ENCODE assay signal across 8 cellular contexts in genomic region chr19:40609561-40610395, GRCh38. TPM values are rescaled to one million over a fixed set of nuclear protein-coding genes. Genes with fewer than 3 reads are reported as not detected.
A peak's percentile ranks its signal among the peaks of the same experiment; 100 is the strongest.
DNase-seq lines count a peak whose midpoint lies in the region; ATAC-seq, FAIRE-seq and TF ChIP-seq lines count a peak whose summit lies in the region.

No MANE protein-coding gene starts in this region.

- no peaks in the 10 kb centered on the region for H3K9me3 ChIP-seq in HepG2 (ENCODE audit: low read length)

- H3K4me3 ChIP-seq in NB4 (ENCODE audit: low read depth, low read length) (no peak overlapping the region), HepG2 (replicated peaks in 1 of 3; ENCODE audit: insufficient read depth in 1 of 3, low read depth in 2 of 3, low read length in 3 of 3) (peak overlapping the region; percentile 45 to 73 (median 50))

- H3K4me1 ChIP-seq in HepG2 (ENCODE audit: insufficient read depth, low read length), result peaks cover 70% of the 10 kb centered on the region

- peak; percentile 45 for ATAC-seq in GM21737 (IDR thresholded peaks at IDR 0.05; ENCODE audit: unreplicated experiment)
- peak; percentile 54 for ATAC-seq in activated CD4-positive, alpha-beta T cell treated with anti-CD3 and anti-CD28 coated beads for 36 hours
- peak; percentile 13 for ATAC-seq in HepG2

- no peak overlapping the region for H2AFZ ChIP-seq in HepG2 (ENCODE audit: low read length)

- H3K27me3 Mint-ChIP-seq in activated CD4-positive, alpha-beta T cell treated with anti-CD3 and anti-CD28 coated beads for 36 hours, result no peaks in the 10 kb centered on the region

- H3K27me3 ChIP-seq in HepG2 (ENCODE audit: control insufficient read depth in 1 of 2, insufficient read depth in 2 of 2, low read length in 2 of 2), result peaks cover 2 to 87% of the 10 kb centered on the region in 2 experiments

- H3K27ac Mint-ChIP-seq in activated CD4-positive, alpha-beta T cell treated with anti-CD3 and anti-CD28 coated beads for 36 hours, result peak overlapping the region; percentile 97

- in situ Hi-C loops in HepG2 (cut with HindIII; ENCODE audit: extremely low pct_ligation_motif_present, low pct_unique_long_range_greater_than_20kb), result no loop called here

- no peak for FAIRE-seq in HepG2 (lab: Jason Lieb, UNC)

- DNase-seq in DMS53 treated with DMSO at 0.1 percent for 48 hours (lab: John Stamatoyannopoulos, UW; ENCODE audit: unreplicated experiment) (peak; percentile 83), NB4 (ENCODE audit: low read depth) (peak; percentile 77), HepG2 (ENCODE audit: low spot score) (peak; percentile 44), NCI-H2227 treated with DMSO at 0.1 percent for 48 hours (lab: John Stamatoyannopoulos, UW) (no peak)
- peak; percentile 97 for DNase-seq in activated CD4-positive, alpha-beta T cell treated with anti-CD3 and anti-CD28 coated beads for 36 hours
- peak; percentile 71 to 91 (median 72) for DNase-seq in stimulated activated CD4-positive, alpha-beta T cell treated with anti-CD3 and anti-CD28 coated beads, TNF-alpha, amount 100 ng/mL, for 1 hour (ENCODE audit: low read depth in 3 of 3, low spot score in 1 of 3)

- POLR2A ChIA-PET in activated CD4-positive, alpha-beta T cell treated with anti-CD3 and anti-CD28 coated beads for 36 hours (lab: Charles Lee), result no interaction called here
- POLR2A ChIA-PET in HepG2 (lab: Yijun Ruan, JAX), result interaction anchor here (0.6 to 1.0 kb wide), 2 partner anchors 39 to 177 kb away, joined by 3 read pairs; no protein-coding TSS in a partner anchor

- H4K20me1 ChIP-seq in HepG2 (ENCODE audit: insufficient read depth, low read length), result no peaks in the 10 kb centered on the region

- TF ChIP-seq RAD21 in HepG2 (CRISPR knock-in tag; IDR thresholded peaks at IDR 0.05), result no peak

- H3K9ac ChIP-seq in HepG2 (ENCODE audit: insufficient read depth, low read depth, low read length), result peak overlapping the region; percentile 40; the same call in 1 of the 2 replicates

- TF ChIP-seq POLR2A in NB4 (IDR thresholded peaks at IDR 0.05; ENCODE audit: extremely low read depth, insufficient read length), result no peak
- no peak for TF ChIP-seq POLR2A in HepG2 (IDR thresholded peaks at IDR 0.05; ENCODE audit: insufficient read depth in 1 of 2, low read depth in 2 of 2, low read length in 2 of 2)

- TF ChIP-seq EP300 in HepG2 (IDR thresholded peaks at IDR 0.05; ENCODE audit: low read depth in 2 of 2, low read length in 2 of 2) (no peak), HepG2 (CRISPR knock-in tag; IDR thresholded peaks at IDR 0.05; ENCODE audit: borderline replicate concordance) (no peak)

- WGBS in HepG2 (ENCODE audit: low lambda C conversion rate), result 2% methylated on average over 14 of the region's 50 CpGs

- H3K4me3 Mint-ChIP-seq in activated CD4-positive, alpha-beta T cell treated with anti-CD3 and anti-CD28 coated beads for 36 hours, result peak overlapping the region; percentile 69

- TF ChIP-seq CTCF in NB4 (IDR thresholded peaks at IDR 0.05; ENCODE audit: low read depth, low read length) (no peak), HepG2 (CRISPR knock-in tag; IDR thresholded peaks at IDR 0.05) (no peak)

- intact Hi-C loops in activated CD4-positive, alpha-beta T cell treated with anti-CD3 and anti-CD28 coated beads for 36 hours (cut with DNase I, micrococcal nuclease), result loop anchor here (1.0 to 10.0 kb wide), 5 partner anchors 142 to 1205 kb away; partner anchors contain the start of genes BLVRB (in 1 of the 2), FBL (in 1 of the 2), HNRNPUL1 (in 1 of the 2) and SERTAD3 (in 1 of the 2)
- intact Hi-C loops in HepG2 (cut with micrococcal nuclease; ENCODE audit: unreplicated experiment), result no loop called here

- H3K9me3 Mint-ChIP-seq in activated CD4-positive, alpha-beta T cell treated with anti-CD3 and anti-CD28 coated beads for 36 hours (ENCODE audit: low read depth), result no peaks in the 10 kb centered on the region

- H3K4me1 Mint-ChIP-seq in activated CD4-positive, alpha-beta T cell treated with anti-CD3 and anti-CD28 coated beads for 36 hours, result peaks cover 63% of the 10 kb centered on the region

- no peaks in the 10 kb centered on the region for H3K36me3 ChIP-seq in HepG2 (replicated peaks in 1 of 2; ENCODE audit: control insufficient read depth in 1 of 2, insufficient read depth in 2 of 2, low read length in 2 of 2)

- H3K27ac ChIP-seq in cingulate gyrus (ENCODE audit: low read depth, low read length) (peak overlapping the region; percentile 29), HepG2 (ENCODE audit: extremely low read length, insufficient read depth, low read length) (no peak overlapping the region)

- peak overlapping the region; percentile 75 for H3K4me2 ChIP-seq in HepG2 (ENCODE audit: low read depth, low read length)

- peaks cover 12% of the 10 kb centered on the region for H3K36me3 Mint-ChIP-seq in activated CD4-positive, alpha-beta T cell treated with anti-CD3 and anti-CD28 coated beads for 36 hours (ENCODE audit: low read depth)

- no peaks in the 10 kb centered on the region for H3K79me2 ChIP-seq in HepG2 (ENCODE audit: insufficient read depth, low read length)

- CTCF ChIA-PET in activated CD4-positive, alpha-beta T cell treated with anti-CD3 and anti-CD28 coated beads for 36 hours (lab: Charles Lee), result interaction anchor here (0.8 to 1.6 kb wide), 4 partner anchors 9 to 145 kb away, joined by 3 to 14 read pairs (median 4); partner anchors contain the start of gene LTBP4
- CTCF ChIA-PET in HepG2 (lab: Yijun Ruan, JAX; ENCODE audit: low intra/inter-chr PET ratio, low total read pairs), result no interaction called here

- BruUV-seq in HepG2 (replicated peaks; lab: Mats Ljungman, UMichigan), result no TSS peak

TF ChIP-seq in HepG2, 621 proteins besides CTCF, POLR2A, EP300 and RAD21 (continues in another document):
- no peak for TF ChIP-seq ZNF136 (CRISPR knock-in tag; IDR thresholded peaks at IDR 0.05; ENCODE audit: low read depth)

RNA-seq across cellular contexts. Expression of gene LTBP4, which starts 8.6 kb away (rescaled TPM):
- 100 to 1,000 TPM; 142 to 145 TPM for total RNA-seq in activated CD4-positive, alpha-beta T cell treated with anti-CD3 and anti-CD28 coated beads for 36 hours
- 0.45 and 0.86 TPM in 2 replicates for total RNA-seq in HepG2 (2016; rRNA removed; fragmentation: Illumina TruSeq; extraction: Trizol)
- 0.97 and 1.7 TPM in 2 replicates for total RNA-seq in HepG2 (2016; cell fraction: cytosol; rRNA removed; fragmentation: Illumina TruSeq; extraction: Trizol; ENCODE audit: low read depth)
- 0.65 and 0.95 TPM in 2 replicates for total RNA-seq in HepG2 (2016; cell fraction: insoluble cytoplasmic fraction; rRNA removed; fragmentation: Illumina TruSeq; extraction: Trizol)
- total RNA-seq in HepG2 (2016; cell fraction: membrane; rRNA removed; fragmentation: Illumina TruSeq; extraction: Trizol), result 0.37 and 1.2 TPM in 2 replicates
- total RNA-seq in HepG2 (2016; cell fraction: nucleus; rRNA removed; fragmentation: Illumina TruSeq; extraction: Trizol), result 0.81 and 1.2 TPM in 2 replicates
- 2.2 and 2.3 TPM in 2 replicates for polyA plus RNA-seq in HepG2 (2011; rRNA removed)
- 0.73 and 1.1 TPM in 2 replicates for polyA plus RNA-seq in HepG2 (2011; cell fraction: cytosol; rRNA removed)
- 13.9 and 21.0 TPM in 2 replicates for polyA plus RNA-seq in HepG2 (2011; cell fraction: nucleus; rRNA removed)
- 3.8 and 4.0 TPM in 2 replicates for polyA plus RNA-seq in HepG2 (2012)
- polyA plus RNA-seq in HepG2 (2016; cell fraction: cytosol; fragmentation: Illumina TruSeq; extraction: Trizol; ENCODE audit: low read depth), result 0.32 TPM in 2 replicates
- 0.66 and 0.89 TPM in 2 replicates for polyA plus RNA-seq in HepG2 (2016; cell fraction: insoluble cytoplasmic fraction; fragmentation: Illumina TruSeq; extraction: Trizol; ENCODE audit: low read depth)
- polyA plus RNA-seq in HepG2 (2016; cell fraction: membrane; fragmentation: Illumina TruSeq; extraction: Trizol; ENCODE audit: low read depth), result 0.61 and 0.92 TPM in 2 replicates
- 3.8 and 5.0 TPM in 2 replicates for polyA plus RNA-seq in HepG2 (2016; cell fraction: nucleus; fragmentation: Illumina TruSeq; extraction: Trizol; ENCODE audit: insufficient read depth, low read depth)
- polyA minus RNA-seq in HepG2 (2011; rRNA and poly(A)+ RNA removed; ENCODE audit: low replicate concordance), result 2.3 and 20.6 TPM in 2 replicates
- polyA minus RNA-seq in HepG2 (2011; cell fraction: cytosol; rRNA and poly(A)+ RNA removed), result 1.2 and 2.7 TPM in 2 replicates
- 2.4 and 2.6 TPM in 2 replicates for polyA minus RNA-seq in HepG2 (2011; cell fraction: nucleus; rRNA and poly(A)+ RNA removed)

RNA-seq across cellular contexts. Expression of gene SHKBP1, which starts 33.1 kb away (rescaled TPM):
- 100 to 1,000 TPM; 100 to 155 TPM for total RNA-seq in activated CD4-positive, alpha-beta T cell treated with anti-CD3 and anti-CD28 coated beads for 36 hours
- 13.8 and 16.2 TPM in 2 replicates for total RNA-seq in HepG2 (2016; rRNA removed; fragmentation: Illumina TruSeq; extraction: Trizol)
- total RNA-seq in HepG2 (2016; cell fraction: cytosol; rRNA removed; fragmentation: Illumina TruSeq; extraction: Trizol; ENCODE audit: low read depth), result 5.3 and 5.6 TPM in 2 replicates
- 13.0 and 17.7 TPM in 2 replicates for total RNA-seq in HepG2 (2016; cell fraction: insoluble cytoplasmic fraction; rRNA removed; fragmentation: Illumina TruSeq; extraction: Trizol)
- total RNA-seq in HepG2 (2016; cell fraction: membrane; rRNA removed; fragmentation: Illumina TruSeq; extraction: Trizol), result 7.8 and 10.7 TPM in 2 replicates
- total RNA-seq in HepG2 (2016; cell fraction: nucleus; rRNA removed; fragmentation: Illumina TruSeq; extraction: Trizol), result 13.0 and 13.3 TPM in 2 replicates
- polyA plus RNA-seq in HepG2 (2011; rRNA removed), result 17.4 and 20.6 TPM in 2 replicates
- polyA plus RNA-seq in HepG2 (2011; cell fraction: cytosol; rRNA removed), result 13.3 and 18.5 TPM in 2 replicates
- 67.9 and 84.5 TPM in 2 replicates for polyA plus RNA-seq in HepG2 (2011; cell fraction: nucleus; rRNA removed)
- polyA plus RNA-seq in HepG2 (2012), result 15.6 and 36.6 TPM in 2 replicates
- 7.9 and 8.8 TPM in 2 replicates for polyA plus RNA-seq in HepG2 (2016; cell fraction: cytosol; fragmentation: Illumina TruSeq; extraction: Trizol; ENCODE audit: low read depth)
- 20.3 and 25.0 TPM in 2 replicates for polyA plus RNA-seq in HepG2 (2016; cell fraction: insoluble cytoplasmic fraction; fragmentation: Illumina TruSeq; extraction: Trizol; ENCODE audit: low read depth)
- polyA plus RNA-seq in HepG2 (2016; cell fraction: membrane; fragmentation: Illumina TruSeq; extraction: Trizol; ENCODE audit: low read depth), result 14.5 and 16.5 TPM in 2 replicates
- polyA plus RNA-seq in HepG2 (2016; cell fraction: nucleus; fragmentation: Illumina TruSeq; extraction: Trizol; ENCODE audit: insufficient read depth, low read depth), result 34.3 and 43.8 TPM in 2 replicates
- polyA minus RNA-seq in HepG2 (2011; rRNA and poly(A)+ RNA removed; ENCODE audit: low replicate concordance), result 46.9 and 53.5 TPM in 2 replicates
- polyA minus RNA-seq in HepG2 (2011; cell fraction: cytosol; rRNA and poly(A)+ RNA removed), result 25.8 and 30.2 TPM in 2 replicates
- 15.2 and 18.8 TPM in 2 replicates for polyA minus RNA-seq in HepG2 (2011; cell fraction: nucleus; rRNA and poly(A)+ RNA removed)

Comparison
In these comparisons a context has a peak if more than half of its experiments do, and no peak if none do; other contexts are left out.
1. RNA of gene LTBP4, which starts 8.6 kb away (total RNA-seq): 142 to 145 TPM in activated CD4-positive, alpha-beta T cell treated with anti-CD3 and anti-CD28 coated beads for 36 hours; 0.37 to 1.7 TPM in HepG2; every median in the first group is over 10 times any median in the second.
2. Peak in every context shown above with its lines, with median percentiles within 50 percentile points of each other: ATAC-seq.